1 cellular context compared by ENCODE assay signal in the genomic region with DNA sequence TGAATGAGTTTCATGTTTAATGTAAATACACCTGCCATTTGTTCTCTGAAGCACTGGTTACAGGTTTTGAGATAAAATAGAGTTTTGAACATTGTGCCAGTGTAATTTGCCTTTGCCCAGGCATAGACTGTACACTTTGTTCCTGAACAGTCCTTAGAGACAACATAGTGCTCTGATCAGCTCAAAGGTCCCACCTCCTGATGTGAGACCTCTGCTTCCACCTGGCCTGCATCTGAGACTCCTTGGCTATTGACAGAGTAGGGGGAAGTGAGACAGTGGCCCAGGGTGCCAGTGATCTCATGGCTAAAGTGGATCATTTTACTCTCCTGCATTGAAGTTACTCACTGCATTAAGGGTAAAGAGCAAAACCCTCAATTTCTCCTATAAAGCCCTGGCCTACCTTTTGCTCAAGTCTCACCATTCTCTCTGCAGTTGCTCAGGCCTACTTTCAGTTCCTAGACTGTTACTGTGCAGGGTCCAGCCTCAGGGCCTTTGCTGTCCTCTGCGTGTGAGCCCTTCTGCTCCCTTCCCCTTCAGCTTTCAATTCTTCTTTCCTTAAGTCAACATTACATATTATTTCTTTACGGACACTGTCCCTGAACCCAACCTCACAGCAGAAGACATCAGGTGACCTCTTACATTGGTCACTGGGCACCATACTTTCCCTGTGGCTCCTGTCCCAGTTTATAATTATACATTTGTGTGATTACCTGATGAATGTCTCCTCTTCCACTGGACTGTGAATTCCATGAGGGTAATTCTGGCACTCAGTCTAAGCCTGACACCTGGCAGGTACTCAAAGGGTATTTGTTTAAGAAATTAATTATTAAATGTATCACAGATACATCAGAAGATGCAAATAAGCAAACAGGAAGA.
TF ChIP-seq lines count a peak whose summit lies in the region.

No MANE protein-coding gene starts in this region.

TF ChIP-seq in H1, 55 proteins besides CTCF, POLR2A, EP300 and RAD21:
- TF ChIP-seq TEAD4 (IDR thresholded peaks at IDR 0.05; ENCODE audit: low read depth, low read length) = no peak
- no peak for TF ChIP-seq CBX8 (IDR thresholded peaks at IDR 0.05; ENCODE audit: borderline replicate concordance, low read depth, low read length)
- TF ChIP-seq RNF2 (IDR thresholded peaks at IDR 0.05; ENCODE audit: borderline replicate concordance, low read depth, low read length, missing control alignments, poor library complexity, severe bottlenecking) = no peak
- TF ChIP-seq NANOG (IDR thresholded peaks at IDR 0.05; ENCODE audit: insufficient read depth, low read depth, low read length, poor library complexity, severe bottlenecking) = no peak
- TF ChIP-seq, protein P1, sequence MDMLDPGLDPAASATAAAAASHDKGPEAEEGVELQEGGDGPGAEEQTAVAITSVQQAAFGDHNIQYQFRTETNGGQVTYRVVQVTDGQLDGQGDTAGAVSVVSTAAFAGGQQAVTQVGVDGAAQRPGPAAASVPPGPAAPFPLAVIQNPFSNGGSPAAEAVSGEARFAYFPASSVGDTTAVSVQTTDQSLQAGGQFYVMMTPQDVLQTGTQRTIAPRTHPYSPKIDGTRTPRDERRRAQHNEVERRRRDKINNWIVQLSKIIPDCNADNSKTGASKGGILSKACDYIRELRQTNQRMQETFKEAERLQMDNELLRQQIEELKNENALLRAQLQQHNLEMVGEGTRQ (IDR thresholded peaks at IDR 0.05; ENCODE audit: low read length) = no peak
- TF ChIP-seq, protein P2, sequence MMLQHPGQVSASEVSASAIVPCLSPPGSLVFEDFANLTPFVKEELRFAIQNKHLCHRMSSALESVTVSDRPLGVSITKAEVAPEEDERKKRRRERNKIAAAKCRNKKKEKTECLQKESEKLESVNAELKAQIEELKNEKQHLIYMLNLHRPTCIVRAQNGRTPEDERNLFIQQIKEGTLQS (IDR thresholded peaks at IDR 0.05; ENCODE audit: insufficient read depth, low read depth, low read length) = no peak
- TF ChIP-seq TAF1 (IDR thresholded peaks at IDR 0.05; ENCODE audit: low read depth, low read length) = no peak
- TF ChIP-seq SRF (IDR thresholded peaks at IDR 0.05; ENCODE audit: low read depth, low read length) = no peak
- TF ChIP-seq ZNF274 (IDR thresholded peaks at IDR 0.05; ENCODE audit: borderline replicate concordance, extremely low read depth, low read length) = no peak
- no peak for TF ChIP-seq SUZ12 (IDR thresholded peaks at IDR 0.05; ENCODE audit: low read length)
- TF ChIP-seq ASH2L (IDR thresholded peaks at IDR 0.05; ENCODE audit: low read length) = no peak
- TF ChIP-seq, protein P3, sequence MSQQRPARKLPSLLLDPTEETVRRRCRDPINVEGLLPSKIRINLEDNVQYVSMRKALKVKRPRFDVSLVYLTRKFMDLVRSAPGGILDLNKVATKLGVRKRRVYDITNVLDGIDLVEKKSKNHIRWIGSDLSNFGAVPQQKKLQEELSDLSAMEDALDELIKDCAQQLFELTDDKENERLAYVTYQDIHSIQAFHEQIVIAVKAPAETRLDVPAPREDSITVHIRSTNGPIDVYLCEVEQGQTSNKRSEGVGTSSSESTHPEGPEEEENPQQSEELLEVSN (IDR thresholded peaks at IDR 0.05) = no peak
- TF ChIP-seq KDM4A (IDR thresholded peaks at IDR 0.05; ENCODE audit: low read depth, low read length, severe bottlenecking) = no peak
- no peak for TF ChIP-seq SIX5 (IDR thresholded peaks at IDR 0.05; ENCODE audit: low read depth, low read length)
- TF ChIP-seq KDM1A (IDR thresholded peaks at IDR 0.05; ENCODE audit: borderline replicate concordance, low read length) = no peak
- no peak for TF ChIP-seq BACH1 (IDR thresholded peaks at IDR 0.05; ENCODE audit: low read length)
- TF ChIP-seq SP1 (IDR thresholded peaks at IDR 0.05; ENCODE audit: low read depth, low read length) = no peak
- no peak for TF ChIP-seq GTF2F1 (IDR thresholded peaks at IDR 0.05; ENCODE audit: borderline replicate concordance, low read depth, low read length)
